Comparison of ENCODE assay signal across 1 cellular context in the genomic region with DNA sequence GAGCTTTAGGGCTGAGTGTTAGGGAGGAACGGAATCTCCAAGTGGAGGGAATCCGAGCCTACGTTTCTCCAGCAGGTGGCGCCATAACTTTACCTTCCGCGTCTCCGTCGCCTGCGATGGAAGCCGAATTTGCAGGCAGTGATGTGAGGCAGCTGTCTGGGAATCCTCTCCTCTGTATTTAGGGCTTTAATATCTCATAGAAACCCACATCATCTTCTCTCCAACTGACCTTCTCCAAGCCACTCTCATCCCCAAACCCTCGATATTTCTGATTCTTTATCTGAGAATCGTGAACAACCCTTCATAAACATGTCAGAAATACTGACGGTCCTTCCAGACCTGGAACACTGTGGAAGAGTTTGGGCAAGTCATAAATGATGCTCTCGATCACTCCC.
TF ChIP-seq lines count a peak whose summit lies in the region.

No MANE protein-coding gene starts in this region.

TF ChIP-seq in K562, 482 proteins besides CTCF, POLR2A, EP300 and RAD21 (continued from another document):
- TF ChIP-seq ZNF408 (CRISPR knock-in tag; IDR thresholded peaks at IDR 0.05; ENCODE audit: low read depth) (no peak), NCOA2 (IDR thresholded peaks at IDR 0.05; ENCODE audit: partially characterized antibody in 2 of 2) (no peak), DEAF1 (CRISPR knock-in tag; IDR thresholded peaks at IDR 0.05) (peak; percentile 83), HMGN3 (IDR thresholded peaks at IDR 0.05; ENCODE audit: borderline replicate concordance, extremely low read depth, insufficient read length, low read depth, low read length) (no peak), MLLT1 (IDR thresholded peaks at IDR 0.05) (no peak), TRIM28 (IDR thresholded peaks at IDR 0.05) (no peak), EGR1 (conservative IDR thresholded peaks at IDR 0.05) (no peak)
- TF ChIP-seq, protein P1, sequence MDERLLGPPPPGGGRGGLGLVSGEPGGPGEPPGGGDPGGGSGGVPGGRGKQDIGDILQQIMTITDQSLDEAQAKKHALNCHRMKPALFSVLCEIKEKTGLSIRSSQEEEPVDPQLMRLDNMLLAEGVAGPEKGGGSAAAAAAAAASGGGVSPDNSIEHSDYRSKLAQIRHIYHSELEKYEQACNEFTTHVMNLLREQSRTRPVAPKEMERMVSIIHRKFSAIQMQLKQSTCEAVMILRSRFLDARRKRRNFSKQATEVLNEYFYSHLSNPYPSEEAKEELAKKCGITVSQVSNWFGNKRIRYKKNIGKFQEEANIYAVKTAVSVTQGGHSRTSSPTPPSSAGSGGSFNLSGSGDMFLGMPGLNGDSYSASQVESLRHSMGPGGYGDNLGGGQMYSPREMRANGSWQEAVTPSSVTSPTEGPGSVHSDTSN (CRISPR knock-in tag; IDR thresholded peaks at IDR 0.05; ENCODE audit: low read depth) = no peak
- TF ChIP-seq, protein P1 (tag; conservative IDR thresholded peaks at IDR 0.05; ENCODE audit: low read depth) = no peak
- TF ChIP-seq, protein P2, sequence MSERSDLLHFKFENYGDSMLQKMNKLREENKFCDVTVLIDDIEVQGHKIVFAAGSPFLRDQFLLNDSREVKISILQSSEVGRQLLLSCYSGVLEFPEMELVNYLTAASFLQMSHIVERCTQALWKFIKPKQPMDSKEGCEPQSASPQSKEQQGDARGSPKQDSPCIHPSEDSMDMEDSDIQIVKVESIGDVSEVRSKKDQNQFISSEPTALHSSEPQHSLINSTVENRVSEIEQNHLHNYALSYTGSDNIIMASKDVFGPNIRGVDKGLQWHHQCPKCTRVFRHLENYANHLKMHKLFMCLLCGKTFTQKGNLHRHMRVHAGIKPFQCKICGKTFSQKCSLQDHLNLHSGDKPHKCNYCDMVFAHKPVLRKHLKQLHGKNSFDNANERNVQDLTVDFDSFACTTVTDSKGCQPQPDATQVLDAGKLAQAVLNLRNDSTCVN (CRISPR knock-in tag; IDR thresholded peaks at IDR 0.05) = no peak
